ENCODE assay signal across 8 cellular contexts in the genomic region with DNA sequence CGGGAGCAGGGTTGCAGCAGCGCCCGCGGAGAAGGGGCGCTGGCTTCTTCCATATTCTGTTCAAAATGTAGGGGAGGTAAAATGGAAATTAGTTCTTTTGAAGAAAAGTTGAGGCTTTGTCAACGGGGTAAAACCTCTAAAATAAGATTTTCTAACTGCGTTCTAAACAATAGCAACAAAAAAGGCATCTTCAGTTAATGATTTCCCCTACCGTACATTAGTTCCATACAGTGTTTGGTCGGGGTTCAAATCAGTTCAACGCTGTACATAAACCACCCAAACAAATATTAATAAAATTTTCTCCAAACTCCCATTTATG. TPM values are rescaled to one million over a fixed set of nuclear protein-coding genes. Genes with fewer than 3 reads are reported as not detected.
DNase-seq lines count a peak whose midpoint lies in the region; ATAC-seq, FAIRE-seq and TF ChIP-seq lines count a peak whose summit lies in the region.

No MANE protein-coding gene starts in this region.

- WGBS in sigmoid colon, 2 donors, result 2 to 6% methylated on average over 10 of the region's 10 CpGs

- DNase-seq in GM12892 (ENCODE audit: insufficient read length), result no peak
- DNase-seq in T-helper 17 cell, result no peak
- DNase-seq in fibroblast of the aortic adventitia (ENCODE audit: low read depth), result no peak
- no peak for DNase-seq in sigmoid colon
- no peak for DNase-seq in NCI-H2107 treated with DMSO at 0.1 percent for 48 hours (lab: John Stamatoyannopoulos, UW; ENCODE audit: unreplicated experiment)
- no peak for DNase-seq in NOMO-1 treated with DMSO at 0.1 percent for 48 hours (lab: John Stamatoyannopoulos, UW; ENCODE audit: unreplicated experiment)
- no peak for DNase-seq in NCI-H187 (lab: John Stamatoyannopoulos, UW)

- no peaks in the 10 kb centered on the region for H3K36me3 ChIP-seq in sigmoid colon

- intact Hi-C loops in sigmoid colon (cut with DNase I), result loop anchor here (2.0 to 5.0 kb wide), 4 partner anchors 144 to 899 kb away; a partner anchor contains a TSS

- no peaks in the 10 kb centered on the region for H3K9me3 ChIP-seq in T-helper 17 cell (ENCODE audit: control insufficient read depth, low read length, poor library complexity, severe bottlenecking)
- no peaks in the 10 kb centered on the region for H3K9me3 ChIP-seq in sigmoid colon

- TF ChIP-seq EP300 in sigmoid colon (IDR thresholded peaks at IDR 0.05), result no peak

- H3K4me1 Mint-ChIP-seq in T-helper 17 cell, result peaks cover 8% of the 10 kb centered on the region

- H3K4me3 ChIP-seq in fibroblast of the aortic adventitia (ENCODE audit: low read depth, low read length) (peak overlapping the region; percentile 95), sigmoid colon (peak overlapping the region; percentile 76 to 99 (median 79))

- peaks cover 0 to 10% (median 5%) of the 10 kb centered on the region in 4 donors for H3K4me1 ChIP-seq in sigmoid colon

- peak overlapping the region; percentile 91 to 99 (median 94) for H3K27ac ChIP-seq in sigmoid colon

- ATAC-seq in T-helper 17 cell (no peak), GM21717 (IDR thresholded peaks at IDR 0.05; ENCODE audit: unreplicated experiment) (no peak)

- H3K36me3 Mint-ChIP-seq in T-helper 17 cell (ENCODE audit: low read depth), result peaks cover 6% of the 10 kb centered on the region

- FAIRE-seq in GM12892 (lab: Jason Lieb, UNC), result peak; percentile 48

- TF ChIP-seq CTCF in fibroblast of the aortic adventitia (IDR thresholded peaks at IDR 0.05; ENCODE audit: insufficient read depth, low read length) (no peak), sigmoid colon (IDR thresholded peaks at IDR 0.05) (no peak)

- peaks cover 8% of the 10 kb centered on the region for H3K27me3 Mint-ChIP-seq in T-helper 17 cell

- peak overlapping the region; percentile 82 for H3K27ac Mint-ChIP-seq in T-helper 17 cell

- peak overlapping the region; percentile 94 for H3K4me3 Mint-ChIP-seq in T-helper 17 cell

- TF ChIP-seq POLR2A in GM12892 (IDR thresholded peaks at IDR 0.05; ENCODE audit: low read depth, low read length), result no peak
- no peak for TF ChIP-seq POLR2A in sigmoid colon (IDR thresholded peaks at IDR 0.05)

- H3K27me3 ChIP-seq in sigmoid colon, result no peaks in the 10 kb centered on the region

RNA-seq across cellular contexts. Expression of a gene that starts 0.3 kb away (rescaled TPM):
- polyA plus RNA-seq in GM12892 (2012; ENCODE audit: missing spikeins), result 6.7 TPM
- total RNA-seq in T-helper 17 cell (1 to 10 TPM; 3.7 to 3.9 TPM), fibroblast of the aortic adventitia (ENCODE audit: low replicate concordance) (5.5 and 15.9 TPM in 2 replicates), sigmoid colon (10 to 100 TPM in 1 of 4 donors, 1 to 10 TPM in 3; 3.9 to 10.6 (median 5.3) TPM)
- 1 to 10 TPM; 2.4 to 6.2 (median 5.1) TPM for polyA plus RNA-seq in sigmoid colon
